ENCODE assay signal across 1 cellular context in genomic region chr18:51003174-51003573, GRCh38. TPM values are rescaled to one million over a fixed set of nuclear protein-coding genes. Genes with fewer than 3 reads are reported as not detected.
"Had no signal": no experiment of that assay in that cellular context is flagged by ENCODE, and none has a peak within 500 bp of the region (broad histone marks: within the 10 kb centered on the region; RNA-seq: fewer than 3 reads in every experiment).

No MANE protein-coding gene starts in this region.

RNA-seq across cellular contexts. Expression of gene ELAC1, which starts 35.3 kb away (rescaled TPM):
- total RNA-seq: ascending aorta had no signal
